1 cellular context compared by ENCODE assay signal in genomic region chr2:199315299-199316179, GRCh38.
TF ChIP-seq lines count a peak whose summit lies in the region.

No MANE protein-coding gene starts in this region.

TF ChIP-seq in K562, 482 proteins besides CTCF, POLR2A, EP300 and RAD21 (continued from another document):
- TF ChIP-seq, protein P1, sequence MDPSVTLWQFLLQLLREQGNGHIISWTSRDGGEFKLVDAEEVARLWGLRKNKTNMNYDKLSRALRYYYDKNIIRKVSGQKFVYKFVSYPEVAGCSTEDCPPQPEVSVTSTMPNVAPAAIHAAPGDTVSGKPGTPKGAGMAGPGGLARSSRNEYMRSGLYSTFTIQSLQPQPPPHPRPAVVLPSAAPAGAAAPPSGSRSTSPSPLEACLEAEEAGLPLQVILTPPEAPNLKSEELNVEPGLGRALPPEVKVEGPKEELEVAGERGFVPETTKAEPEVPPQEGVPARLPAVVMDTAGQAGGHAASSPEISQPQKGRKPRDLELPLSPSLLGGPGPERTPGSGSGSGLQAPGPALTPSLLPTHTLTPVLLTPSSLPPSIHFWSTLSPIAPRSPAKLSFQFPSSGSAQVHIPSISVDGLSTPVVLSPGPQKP (CRISPR knock-in tag; IDR thresholded peaks at IDR 0.05): no peak
- TF ChIP-seq, protein P2, sequence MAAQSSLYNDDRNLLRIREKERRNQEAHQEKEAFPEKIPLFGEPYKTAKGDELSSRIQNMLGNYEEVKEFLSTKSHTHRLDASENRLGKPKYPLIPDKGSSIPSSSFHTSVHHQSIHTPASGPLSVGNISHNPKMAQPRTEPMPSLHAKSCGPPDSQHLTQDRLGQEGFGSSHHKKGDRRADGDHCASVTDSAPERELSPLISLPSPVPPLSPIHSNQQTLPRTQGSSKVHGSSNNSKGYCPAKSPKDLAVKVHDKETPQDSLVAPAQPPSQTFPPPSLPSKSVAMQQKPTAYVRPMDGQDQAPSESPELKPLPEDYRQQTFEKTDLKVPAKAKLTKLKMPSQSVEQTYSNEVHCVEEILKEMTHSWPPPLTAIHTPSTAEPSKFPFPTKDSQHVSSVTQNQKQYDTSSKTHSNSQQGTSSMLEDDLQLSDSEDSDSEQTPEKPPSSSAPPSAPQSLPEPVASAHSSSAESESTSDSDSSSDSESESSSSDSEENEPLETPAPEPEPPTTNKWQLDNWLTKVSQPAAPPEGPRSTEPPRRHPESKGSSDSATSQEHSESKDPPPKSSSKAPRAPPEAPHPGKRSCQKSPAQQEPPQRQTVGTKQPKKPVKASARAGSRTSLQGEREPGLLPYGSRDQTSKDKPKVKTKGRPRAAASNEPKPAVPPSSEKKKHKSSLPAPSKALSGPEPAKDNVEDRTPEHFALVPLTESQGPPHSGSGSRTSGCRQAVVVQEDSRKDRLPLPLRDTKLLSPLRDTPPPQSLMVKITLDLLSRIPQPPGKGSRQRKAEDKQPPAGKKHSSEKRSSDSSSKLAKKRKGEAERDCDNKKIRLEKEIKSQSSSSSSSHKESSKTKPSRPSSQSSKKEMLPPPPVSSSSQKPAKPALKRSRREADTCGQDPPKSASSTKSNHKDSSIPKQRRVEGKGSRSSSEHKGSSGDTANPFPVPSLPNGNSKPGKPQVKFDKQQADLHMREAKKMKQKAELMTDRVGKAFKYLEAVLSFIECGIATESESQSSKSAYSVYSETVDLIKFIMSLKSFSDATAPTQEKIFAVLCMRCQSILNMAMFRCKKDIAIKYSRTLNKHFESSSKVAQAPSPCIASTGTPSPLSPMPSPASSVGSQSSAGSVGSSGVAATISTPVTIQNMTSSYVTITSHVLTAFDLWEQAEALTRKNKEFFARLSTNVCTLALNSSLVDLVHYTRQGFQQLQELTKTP (IDR thresholded peaks at IDR 0.05; ENCODE audit: low read depth in 1 of 2, partially characterized antibody in 2 of 2): peak in 1 of 2 experiments; percentile 62
- TF ChIP-seq ZNF766 (CRISPR knock-in tag; conservative IDR thresholded peaks at IDR 0.05) (peak; percentile 90), PHB2 (IDR thresholded peaks at IDR 0.05; ENCODE audit: low read depth) (no peak), CTBP1 (IDR thresholded peaks at IDR 0.05; ENCODE audit: borderline replicate concordance) (no peak), ZC3H8 (IDR thresholded peaks at IDR 0.05) (no peak), BCL6 (CRISPR knock-in tag; IDR thresholded peaks at IDR 0.05) (no peak), MAZ (CRISPR knock-in tag; conservative IDR thresholded peaks at IDR 0.05 in 1 of 2, IDR thresholded peaks at IDR 0.05 in 1 of 2) (peak; percentile 38 to 80), BACH1 (tag; IDR thresholded peaks at IDR 0.05) (no peak), ZNF644 (tag; IDR thresholded peaks at IDR 0.05; ENCODE audit: low read depth) (peak; percentile 55; the same call in 1 of the 2 replicates), TAF9B (IDR thresholded peaks at IDR 0.05; ENCODE audit: partially characterized antibody) (no peak), BRCA1 (IDR thresholded peaks at IDR 0.05) (no peak), BRCA1 (CRISPR knock-in tag; IDR thresholded peaks at IDR 0.05) (no peak), MIER1 (IDR thresholded peaks at IDR 0.05; ENCODE audit: low read depth) (peak; percentile 90), TCF7 (IDR thresholded peaks at IDR 0.05; ENCODE audit: borderline replicate concordance) (peak; percentile 86), DPF2 (IDR thresholded peaks at IDR 0.05) (0 out of 2 replicates have a peak, but pooled peaks have one; percentile 23), MEIS2 (IDR thresholded peaks at IDR 0.05; ENCODE audit: partially characterized antibody) (peak; percentile 97), MYBL2 (IDR thresholded peaks at IDR 0.05; ENCODE audit: low read depth) (0 out of 2 replicates have a peak, but pooled peaks have one; percentile 15), MYBL2 (CRISPR knock-in tag; IDR thresholded peaks at IDR 0.05; ENCODE audit: borderline replicate concordance) (no peak)
- TF ChIP-seq, protein P3, sequence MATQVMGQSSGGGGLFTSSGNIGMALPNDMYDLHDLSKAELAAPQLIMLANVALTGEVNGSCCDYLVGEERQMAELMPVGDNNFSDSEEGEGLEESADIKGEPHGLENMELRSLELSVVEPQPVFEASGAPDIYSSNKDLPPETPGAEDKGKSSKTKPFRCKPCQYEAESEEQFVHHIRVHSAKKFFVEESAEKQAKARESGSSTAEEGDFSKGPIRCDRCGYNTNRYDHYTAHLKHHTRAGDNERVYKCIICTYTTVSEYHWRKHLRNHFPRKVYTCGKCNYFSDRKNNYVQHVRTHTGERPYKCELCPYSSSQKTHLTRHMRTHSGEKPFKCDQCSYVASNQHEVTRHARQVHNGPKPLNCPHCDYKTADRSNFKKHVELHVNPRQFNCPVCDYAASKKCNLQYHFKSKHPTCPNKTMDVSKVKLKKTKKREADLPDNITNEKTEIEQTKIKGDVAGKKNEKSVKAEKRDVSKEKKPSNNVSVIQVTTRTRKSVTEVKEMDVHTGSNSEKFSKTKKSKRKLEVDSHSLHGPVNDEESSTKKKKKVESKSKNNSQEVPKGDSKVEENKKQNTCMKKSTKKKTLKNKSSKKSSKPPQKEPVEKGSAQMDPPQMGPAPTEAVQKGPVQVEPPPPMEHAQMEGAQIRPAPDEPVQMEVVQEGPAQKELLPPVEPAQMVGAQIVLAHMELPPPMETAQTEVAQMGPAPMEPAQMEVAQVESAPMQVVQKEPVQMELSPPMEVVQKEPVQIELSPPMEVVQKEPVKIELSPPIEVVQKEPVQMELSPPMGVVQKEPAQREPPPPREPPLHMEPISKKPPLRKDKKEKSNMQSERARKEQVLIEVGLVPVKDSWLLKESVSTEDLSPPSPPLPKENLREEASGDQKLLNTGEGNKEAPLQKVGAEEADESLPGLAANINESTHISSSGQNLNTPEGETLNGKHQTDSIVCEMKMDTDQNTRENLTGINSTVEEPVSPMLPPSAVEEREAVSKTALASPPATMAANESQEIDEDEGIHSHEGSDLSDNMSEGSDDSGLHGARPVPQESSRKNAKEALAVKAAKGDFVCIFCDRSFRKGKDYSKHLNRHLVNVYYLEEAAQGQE (CRISPR knock-in tag; IDR thresholded peaks at IDR 0.05; ENCODE audit: low read depth): peak; percentile 98
- TF ChIP-seq, protein P4, sequence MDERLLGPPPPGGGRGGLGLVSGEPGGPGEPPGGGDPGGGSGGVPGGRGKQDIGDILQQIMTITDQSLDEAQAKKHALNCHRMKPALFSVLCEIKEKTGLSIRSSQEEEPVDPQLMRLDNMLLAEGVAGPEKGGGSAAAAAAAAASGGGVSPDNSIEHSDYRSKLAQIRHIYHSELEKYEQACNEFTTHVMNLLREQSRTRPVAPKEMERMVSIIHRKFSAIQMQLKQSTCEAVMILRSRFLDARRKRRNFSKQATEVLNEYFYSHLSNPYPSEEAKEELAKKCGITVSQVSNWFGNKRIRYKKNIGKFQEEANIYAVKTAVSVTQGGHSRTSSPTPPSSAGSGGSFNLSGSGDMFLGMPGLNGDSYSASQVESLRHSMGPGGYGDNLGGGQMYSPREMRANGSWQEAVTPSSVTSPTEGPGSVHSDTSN (CRISPR knock-in tag; IDR thresholded peaks at IDR 0.05; ENCODE audit: low read depth): peak; percentile 55
- TF ChIP-seq, protein P4 (tag; conservative IDR thresholded peaks at IDR 0.05; ENCODE audit: low read depth): peak; percentile 96
TF ChIP-seq in K562: peak in this region for 18.
